8 cellular contexts compared by ENCODE assay signal in genomic region chr15:39782441-39783138, GRCh38. TPM values are rescaled to one million over a fixed set of nuclear protein-coding genes. Genes with fewer than 3 reads are reported as not detected.
DNase-seq lines count a peak whose midpoint lies in the region; ATAC-seq and TF ChIP-seq lines count a peak whose summit lies in the region.

Gene FSIP1 (minus strand): TSS chr15:39782841. CDS start chr15:39776524, 6,317 bp downstream.

- peak; percentile 98 for ATAC-seq in HG02852 (IDR thresholded peaks at IDR 0.05; ENCODE audit: unreplicated experiment)
- peak; percentile 100 for ATAC-seq in left cardiac atrium

- peak; percentile 99 for DNase-seq in GM13976 (ENCODE audit: low spot score)
- peak; percentile 76 for DNase-seq in NCI-H1436 treated with DMSO at 0.1 percent for 48 hours (lab: John Stamatoyannopoulos, UW)
- peak; percentile 90 for DNase-seq in T follicular helper cell (ENCODE audit: low read depth)
- DNase-seq in amniotic stem cell (lab: John Stamatoyannopoulos, UW) = peak; percentile 94
- DNase-seq in left cardiac atrium = peak; percentile 98
- DNase-seq in progenitor cell of endocrine pancreas (ENCODE audit: low spot score, unreplicated experiment) = peak; percentile 89
- peak; percentile 97 for DNase-seq in ureter (ENCODE audit: low spot score)

- H3K27me3 Mint-ChIP-seq in progenitor cell of endocrine pancreas = no peaks in the 10 kb centered on the region

- TF ChIP-seq CTCF in GM13976 (IDR thresholded peaks at IDR 0.05; ENCODE audit: borderline replicate concordance, control extremely low read depth, extremely low read depth, insufficient read depth, missing control alignments) (no peak), progenitor cell of endocrine pancreas (IDR thresholded peaks at IDR 0.05; ENCODE audit: unreplicated experiment) (no peak)

- in situ Hi-C loops in GM13976 (cut with MboI; ENCODE audit: low sequenced_read_pairs, unreplicated experiment) = loop anchor here (25.0 kb wide), 1 partner anchor 480 kb away; no protein-coding TSS in a partner anchor

- intact Hi-C loops in left cardiac atrium (cut with DNase I) = loop anchor here in 1 of 2 donors (10.0 kb wide), 1 partner anchor 152 kb away; the partner anchor contains the start of gene EIF2AK4

- peak within 1 kb of the TSS; percentile 3 for H3K27ac Mint-ChIP-seq in progenitor cell of endocrine pancreas

- H3K4me3 Mint-ChIP-seq in progenitor cell of endocrine pancreas (ENCODE audit: low read depth) = peak within 1 kb of the TSS; percentile 96

- no peaks in the 10 kb centered on the region for H3K36me3 Mint-ChIP-seq in progenitor cell of endocrine pancreas (ENCODE audit: insufficient read depth)

- peaks cover 37% of the 10 kb centered on the region for H3K4me1 Mint-ChIP-seq in progenitor cell of endocrine pancreas (ENCODE audit: low read depth)

- peaks cover 9% of the 10 kb centered on the region for H3K9me3 Mint-ChIP-seq in progenitor cell of endocrine pancreas (ENCODE audit: low read depth)

RNA-seq across cellular contexts. Expression of gene FSIP1, which starts in this region (rescaled TPM):
- total RNA-seq in left cardiac atrium (under 1 TPM; 0.50 to 0.52 TPM), progenitor cell of endocrine pancreas (1.6 and 2.5 TPM in 2 replicates), ureter (1.4 TPM)

Comparison
In these comparisons a context has a peak if more than half of its experiments do, and no peak if none do; other contexts are left out.
1. Peak in every context shown above with its lines: DNase-seq and ATAC-seq.
2. Peak in DNase-seq and ATAC-seq in left cardiac atrium; RNA of the gene not detected or under 1 TPM.